In genomic region chr12:92974759-92975158, GRCh38 we compare ENCODE assay signal across 23 cellular contexts.
"Had no signal": no experiment of that assay in that cellular context is flagged by ENCODE, and none has a peak within 500 bp of the region (broad histone marks: within the 10 kb centered on the region; RNA-seq: fewer than 3 reads in every experiment).

No MANE protein-coding gene starts in this region.

- H3K4me2 ChIP-seq: SK-N-SH had no signal

- H3K27me3 ChIP-seq: ascending aorta, SJSA1 had no signal

- DNase-seq: activated CD4-positive, alpha-beta T cell treated with anti-CD3 and anti-CD28 coated beads, Interleukin-2, amount 10 ng/mL, durations not matched to agents 24 days and 14 days; activated CD4-positive, alpha-beta T cell treated with anti-CD3 and anti-CD28 coated beads, Interleukin-2, amount 50 U/mL, for 4 hours; activated CD8-positive, alpha-beta T cell treated with anti-CD3 and anti-CD28 coated beads for 36 hours; activated gamma-delta T cell; activated naive CD4-positive, alpha-beta T cell treated with Interleukin-2 at 50 U/mL for 16 hours; activated naive CD8-positive, alpha-beta T cell treated with anti-CD3 and anti-CD28 coated beads, Interleukin-2, amount 10 ng/mL, durations not matched to agents 7 days and 5 days; activated T-cell treated with anti-CD3 and anti-CD28 coated beads, Interleukin-2, amount 50 U/mL, for 1 hour; activated T-cell treated with anti-CD3 and anti-CD28 coated beads, Interleukin-2, amount 50 U/mL, for 72 hours; amygdala; cerebellar nuclear complex; NCI-H1048; NCI-H1436 treated with DMSO at 0.1 percent for 48 hours; NCI-H1694 treated with DMSO at 0.1 percent for 48 hours; NCI-H2029; NCI-H510A; NCI-H526; NCI-H748 treated with DMSO at 0.1 percent for 48 hours; SHP77 treated with DMSO at 0.1 percent for 48 hours; SK-N-SH had no signal

- H3K27ac ChIP-seq: ascending aorta, SJSA1 had no signal

- H3K36me3 ChIP-seq: ascending aorta, SJSA1 had no signal

- ATAC-seq: activated CD8-positive, alpha-beta T cell treated with anti-CD3 and anti-CD28 coated beads for 36 hours; activated T-cell treated with anti-CD3 and anti-CD28 coated beads, Interleukin-2, amount 50 U/mL, for 72 hours; activated T-helper 17 cell treated with anti-CD3 and anti-CD28 coated beads, Interleukin-2, amount 50 U/mL, for 72 hours; Panc1 had no signal

- H3K9ac ChIP-seq: SK-N-SH had no signal

- H3K4me3 ChIP-seq: ascending aorta, SJSA1 had no signal

- H3K9me3 ChIP-seq: ascending aorta, SJSA1 had no signal
